Comparison of ENCODE assay signal across 9 cellular contexts in the genomic region with DNA sequence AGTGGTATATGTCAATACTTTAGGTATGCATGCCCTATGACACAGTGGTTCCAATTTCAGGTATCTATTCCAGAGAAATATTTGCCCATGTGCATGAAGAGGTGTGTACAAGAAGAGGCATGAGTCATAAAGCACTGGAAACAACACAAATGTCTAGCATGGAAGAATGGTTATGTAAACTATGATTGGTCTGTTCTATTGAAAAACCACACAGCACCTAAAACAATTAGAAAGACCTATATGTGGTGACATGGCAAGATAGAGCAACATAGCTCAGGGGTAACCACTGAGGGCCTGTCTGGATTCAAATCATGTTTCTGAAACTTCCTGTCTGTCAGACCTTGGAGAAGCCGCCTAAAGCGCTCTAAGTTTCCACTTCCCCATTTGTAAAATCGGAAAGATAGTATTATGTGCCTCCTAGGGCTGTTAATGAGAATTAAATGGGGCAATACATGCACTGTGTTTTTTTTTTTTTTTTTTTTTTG.
DNase-seq lines count a peak whose midpoint lies in the region; ATAC-seq, FAIRE-seq and TF ChIP-seq lines count a peak whose summit lies in the region.
"Had no signal": no experiment of that assay in that cellular context is flagged by ENCODE, and none has a peak within 500 bp of the region (broad histone marks: within the 10 kb centered on the region; RNA-seq: fewer than 3 reads in every experiment).

No MANE protein-coding gene starts in this region.

- FAIRE-seq in astrocyte (lab: Jason Lieb, UNC) = no peak

- no peaks in the 10 kb centered on the region for H3K9me3 Mint-ChIP-seq in astrocyte (ENCODE audit: unreplicated experiment)
- no peaks in the 10 kb centered on the region for H3K9me3 Mint-ChIP-seq in neural progenitor cell

- DNase-seq in activated T-cell treated with anti-CD3 and anti-CD28 coated beads for 24 hours (ENCODE audit: low read depth) (peak; percentile 20), activated T-cell treated with anti-CD3 and anti-CD28 coated beads for 4 hours (no peak), NCI-H510A treated with DMSO at 0.1 percent for 48 hours (lab: John Stamatoyannopoulos, UW) (peak; percentile 81), astrocyte (ENCODE audit: low read depth) (peak; percentile 36), neural progenitor cell (ENCODE audit: low spot score) (no peak), occipital lobe (lab: John Stamatoyannopoulos, UW) (no peak), right cardiac atrium (no peak)
- DNase-seq: DND-41 had no signal

- H2AFZ ChIP-seq in astrocyte (ENCODE audit: low read depth, low read length) (no peak overlapping the region), neural progenitor cell (replicated peaks) (no peak overlapping the region)

- no peak overlapping the region for H3K27ac Mint-ChIP-seq in astrocyte (ENCODE audit: unreplicated experiment)
- no peak overlapping the region for H3K27ac Mint-ChIP-seq in neural progenitor cell

- no peaks in the 10 kb centered on the region for H3K9me3 ChIP-seq in astrocyte (ENCODE audit: insufficient read depth, low read depth, low read length)
- no peaks in the 10 kb centered on the region for H3K9me3 ChIP-seq in neural progenitor cell (ENCODE audit: low read depth)
- H3K9me3 ChIP-seq in right cardiac atrium (ENCODE audit: control insufficient read depth, low read length) = no peaks in the 10 kb centered on the region

- no peak overlapping the region for H3K4me3 ChIP-seq in astrocyte (ENCODE audit: insufficient read depth, low read depth, low read length)
- H3K4me3 ChIP-seq in neural progenitor cell = no peak overlapping the region
- H3K4me3 ChIP-seq in right cardiac atrium (ENCODE audit: low read length) = no peak overlapping the region

- 79% methylated on average over 3 of the region's 3 CpGs for WGBS in right cardiac atrium

- peak; percentile 91 for ATAC-seq in HG02852 (IDR thresholded peaks at IDR 0.05; ENCODE audit: unreplicated experiment)
- no peak for ATAC-seq in right cardiac atrium

- H3K4me3 Mint-ChIP-seq in astrocyte (ENCODE audit: unreplicated experiment) = no peak overlapping the region
- H3K4me3 Mint-ChIP-seq in neural progenitor cell = no peak overlapping the region

- no peaks in the 10 kb centered on the region for H4K20me1 ChIP-seq in astrocyte (ENCODE audit: insufficient read depth, low read length)
- H4K20me1 ChIP-seq in neural progenitor cell (ENCODE audit: low read depth) = no peaks in the 10 kb centered on the region

- H3F3A ChIP-seq in neural progenitor cell (ENCODE audit: low read depth) = no peaks in the 10 kb centered on the region

- H3K27me3 Mint-ChIP-seq in astrocyte (ENCODE audit: low read depth, unreplicated experiment) (peaks cover 10% of the 10 kb centered on the region), neural progenitor cell (ENCODE audit: insufficient read depth, low read depth) (peaks cover 5% of the 10 kb centered on the region)

- H3K9ac ChIP-seq in astrocyte (ENCODE audit: low read length) = no peak overlapping the region
- no peak overlapping the region for H3K9ac ChIP-seq in neural progenitor cell

- H3K79me2 ChIP-seq in astrocyte (ENCODE audit: insufficient read depth, low read length) (no peaks in the 10 kb centered on the region), neural progenitor cell (ENCODE audit: low read depth) (no peaks in the 10 kb centered on the region)

- H3K27ac ChIP-seq in astrocyte (ENCODE audit: low read depth, low read length) (no peak overlapping the region), neural progenitor cell (no peak overlapping the region), right cardiac atrium (ENCODE audit: low read length) (no peak overlapping the region)

- H3K27me3 ChIP-seq in astrocyte (ENCODE audit: insufficient read depth, low read length) = peaks cover under 1% of the 10 kb centered on the region
- H3K27me3 ChIP-seq in neural progenitor cell = no peaks in the 10 kb centered on the region
- H3K27me3 ChIP-seq in right cardiac atrium (ENCODE audit: control insufficient read depth, insufficient read depth) = no peaks in the 10 kb centered on the region

- intact Hi-C loops in right cardiac atrium (cut with DNase I) = no loop called here

- H3K4me1 ChIP-seq in astrocyte (ENCODE audit: insufficient read depth, low read length) = no peaks in the 10 kb centered on the region
- no peaks in the 10 kb centered on the region for H3K4me1 ChIP-seq in neural progenitor cell
- H3K4me1 ChIP-seq in right cardiac atrium (ENCODE audit: control insufficient read depth, insufficient read depth, low read length) = no peaks in the 10 kb centered on the region

- H3K4me2 ChIP-seq in astrocyte (ENCODE audit: low read length) (no peak overlapping the region), neural progenitor cell (no peak overlapping the region)

- no peak for TF ChIP-seq CTCF in astrocyte (IDR thresholded peaks at IDR 0.05; ENCODE audit: insufficient read depth, low read depth, low read length)
- no peak for TF ChIP-seq CTCF in neural progenitor cell (IDR thresholded peaks at IDR 0.05)

- peaks cover 3% of the 10 kb centered on the region for H3K36me3 Mint-ChIP-seq in astrocyte (ENCODE audit: low read depth, unreplicated experiment)
- H3K36me3 Mint-ChIP-seq in neural progenitor cell = no peaks in the 10 kb centered on the region

- H3K36me3 ChIP-seq in astrocyte (ENCODE audit: insufficient read depth, low read length) (no peaks in the 10 kb centered on the region), neural progenitor cell (no peaks in the 10 kb centered on the region)

- peaks cover 5% of the 10 kb centered on the region for H3K4me1 Mint-ChIP-seq in astrocyte (ENCODE audit: low read depth, unreplicated experiment)
- H3K4me1 Mint-ChIP-seq in neural progenitor cell = peaks cover 6% of the 10 kb centered on the region

Comparison
In these comparisons a context has a peak if more than half of its experiments do, and no peak if none do; other contexts are left out.
1. DNase-seq: peak in activated T-cell treated with anti-CD3 and anti-CD28 coated beads for 24 hours (single experiment), NCI-H510A treated with DMSO at 0.1 percent for 48 hours (single experiment) and astrocyte (single experiment); none in activated T-cell treated with anti-CD3 and anti-CD28 coated beads for 4 hours (single experiment), neural progenitor cell (single experiment), occipital lobe (single experiment) and right cardiac atrium (0 of 3).